In the genomic region with DNA sequence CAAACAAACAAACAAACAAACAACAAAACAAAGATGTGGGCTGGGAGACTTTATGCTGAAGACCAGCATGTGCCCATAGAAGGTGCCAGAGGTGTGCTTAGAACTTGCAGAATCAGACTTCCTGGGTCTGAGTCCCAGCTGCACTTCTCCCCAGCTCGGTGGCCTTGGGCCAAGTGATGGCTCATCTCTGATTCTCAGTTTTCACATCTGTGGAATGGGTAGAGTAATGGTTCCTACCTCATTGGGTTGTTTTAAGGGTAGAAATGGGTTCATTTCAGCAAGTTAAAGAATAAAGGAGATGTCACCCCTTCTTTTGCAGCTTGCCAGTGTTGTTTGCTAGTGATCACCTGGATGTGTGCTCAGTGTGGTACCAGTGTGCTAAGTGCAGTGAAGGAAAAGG, we compare ENCODE assay signal across 27 cellular contexts.
"Had no signal": no experiment of that assay in that cellular context is flagged by ENCODE, and none has a peak within 500 bp of the region (broad histone marks: within the 10 kb centered on the region; RNA-seq: fewer than 3 reads in every experiment).

No MANE protein-coding gene starts in this region.

- H3K27me3 ChIP-seq: colonic mucosa, esophagus squamous epithelium, gastrocnemius medialis, heart right ventricle, left lung had no signal

- H3K27ac Mint-ChIP-seq: dendritic cell treated with granulocyte-macrophage colony-stimulating factor and Interleukin-4, amounts not matched to agents 40 ng/mL and 50 ng/mL, for 4 days; effector memory CD8-positive, alpha-beta T cell; endodermal cell; memory B cell had no signal

- H3K4me3 ChIP-seq: colonic mucosa, esophagus squamous epithelium, gastrocnemius medialis, heart right ventricle, left lung, lower lobe of right lung had no signal

- H3K27ac ChIP-seq: colonic mucosa, epithelial cell of prostate, gastrocnemius medialis, heart right ventricle, left lung, lower lobe of right lung had no signal

- H3K27me3 Mint-ChIP-seq: effector memory CD8-positive, alpha-beta T cell; memory B cell had no signal

- H3K36me3 ChIP-seq: colonic mucosa, esophagus squamous epithelium, gastrocnemius medialis, heart right ventricle, left lung had no signal

- H3K4me1 Mint-ChIP-seq: endodermal cell, memory B cell had no signal

- FAIRE-seq: endometrium, islet of Langerhans, keratinocyte had no signal

- H3K9me3 ChIP-seq: colonic mucosa, esophagus squamous epithelium, gastrocnemius medialis, left lung had no signal

- ATAC-seq: effector memory CD8-positive, alpha-beta T cell; esophagus mucosa; gastrocnemius medialis; heart right ventricle; left cardiac atrium; left lung; left ventricle myocardium superior; lower lobe of right lung had no signal

- DNase-seq: colonic mucosa; cortex of kidney; effector CD8-positive, alpha-beta T cell; effector memory CD8-positive, alpha-beta T cell; endodermal cell; erythroblast; esophagus squamous epithelium; foreskin fibroblast; foreskin melanocyte; gastrocnemius medialis; glutamatergic neuron; head of caudate nucleus; heart right ventricle; hippocampal formation; left cardiac atrium; left lung; lower lobe of right lung; mesendoderm; midbrain had no signal

- H3K4me1 ChIP-seq: colonic mucosa, gastrocnemius medialis, heart right ventricle, left lung, lower lobe of right lung had no signal

- H3K4me3 Mint-ChIP-seq: dendritic cell treated with granulocyte-macrophage colony-stimulating factor and Interleukin-4, amounts not matched to agents 40 ng/mL and 50 ng/mL, for 4 days; effector memory CD8-positive, alpha-beta T cell; endodermal cell; memory B cell had no signal
